In the genomic region with DNA sequence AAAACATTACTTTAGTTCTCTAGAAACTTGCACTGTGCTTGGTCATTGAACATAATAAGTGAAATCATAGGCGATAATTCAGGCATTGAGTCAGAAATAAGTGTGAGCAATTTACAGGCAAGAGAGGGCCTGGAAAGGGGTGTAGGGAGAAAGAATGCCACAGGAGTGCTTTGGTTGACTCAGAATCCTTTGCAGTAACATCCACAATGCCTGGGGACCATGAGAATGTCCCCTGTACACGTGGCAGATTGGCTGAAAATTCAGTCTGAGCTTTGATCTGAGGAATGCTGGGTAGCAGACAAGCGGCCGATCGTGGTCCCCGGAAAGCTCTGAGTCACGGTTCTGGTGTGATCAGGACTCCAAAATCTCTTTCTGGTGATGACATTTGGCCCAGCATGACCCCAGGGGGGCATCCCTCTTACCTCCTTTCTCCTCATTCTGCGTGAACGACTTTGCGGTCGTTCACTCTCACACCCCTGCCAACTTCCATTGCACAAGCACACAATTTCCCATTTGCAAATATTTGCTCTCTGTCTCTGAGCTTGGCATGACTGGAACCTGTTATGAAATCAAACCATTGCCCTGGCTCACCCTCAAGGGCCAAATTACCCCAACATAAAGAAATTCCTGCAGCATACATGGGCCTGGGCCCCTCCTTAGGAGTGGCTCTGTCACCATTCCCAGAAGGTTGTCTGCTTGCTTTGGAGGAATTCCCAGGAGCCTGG, we compare ENCODE assay signal across 1 cellular context.
TF ChIP-seq lines count a peak whose summit lies in the region.

No MANE protein-coding gene starts in this region.

TF ChIP-seq in HepG2, 621 proteins besides CTCF, POLR2A, EP300 and RAD21 (continued from another document and continues in another):
- TF ChIP-seq, protein P1, sequence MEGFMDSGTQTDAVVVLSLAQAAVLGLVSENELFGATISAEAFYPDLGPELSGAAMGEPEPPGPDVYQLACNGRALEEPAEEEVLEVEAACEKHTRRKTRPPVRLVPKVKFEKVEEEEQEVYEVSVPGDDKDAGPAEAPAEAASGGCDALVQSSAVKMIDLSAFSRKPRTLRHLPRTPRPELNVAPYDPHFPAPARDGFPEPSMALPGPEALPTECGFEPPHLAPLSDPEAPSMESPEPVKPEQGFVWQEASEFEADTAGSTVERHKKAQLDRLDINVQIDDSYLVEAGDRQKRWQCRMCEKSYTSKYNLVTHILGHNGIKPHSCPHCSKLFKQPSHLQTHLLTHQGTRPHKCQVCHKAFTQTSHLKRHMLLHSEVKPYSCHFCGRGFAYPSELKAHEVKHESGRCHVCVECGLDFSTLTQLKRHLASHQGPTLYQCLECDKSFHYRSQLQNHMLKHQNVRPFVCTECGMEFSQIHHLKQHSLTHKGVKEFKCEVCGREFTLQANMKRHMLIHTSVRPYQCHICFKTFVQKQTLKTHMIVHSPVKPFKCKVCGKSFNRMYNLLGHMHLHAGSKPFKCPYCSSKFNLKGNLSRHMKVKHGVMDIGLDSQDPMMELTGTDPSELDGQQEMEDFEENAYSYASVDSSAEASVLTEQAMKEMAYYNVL (CRISPR knock-in tag; IDR thresholded peaks at IDR 0.05; ENCODE audit: borderline replicate concordance), result peak; percentile 54; the same call in 1 of the 2 replicates
- no peak for TF ChIP-seq HNRNPH1 (optimal IDR thresholded peaks at IDR 0.05; ENCODE audit: low read depth, low read length)
- TF ChIP-seq, protein P2, sequence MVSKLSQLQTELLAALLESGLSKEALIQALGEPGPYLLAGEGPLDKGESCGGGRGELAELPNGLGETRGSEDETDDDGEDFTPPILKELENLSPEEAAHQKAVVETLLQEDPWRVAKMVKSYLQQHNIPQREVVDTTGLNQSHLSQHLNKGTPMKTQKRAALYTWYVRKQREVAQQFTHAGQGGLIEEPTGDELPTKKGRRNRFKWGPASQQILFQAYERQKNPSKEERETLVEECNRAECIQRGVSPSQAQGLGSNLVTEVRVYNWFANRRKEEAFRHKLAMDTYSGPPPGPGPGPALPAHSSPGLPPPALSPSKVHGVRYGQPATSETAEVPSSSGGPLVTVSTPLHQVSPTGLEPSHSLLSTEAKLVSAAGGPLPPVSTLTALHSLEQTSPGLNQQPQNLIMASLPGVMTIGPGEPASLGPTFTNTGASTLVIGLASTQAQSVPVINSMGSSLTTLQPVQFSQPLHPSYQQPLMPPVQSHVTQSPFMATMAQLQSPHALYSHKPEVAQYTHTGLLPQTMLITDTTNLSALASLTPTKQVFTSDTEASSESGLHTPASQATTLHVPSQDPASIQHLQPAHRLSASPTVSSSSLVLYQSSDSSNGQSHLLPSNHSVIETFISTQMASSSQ (IDR thresholded peaks at IDR 0.05; ENCODE audit: low read depth), result no peak
- TF ChIP-seq, protein P2 (CRISPR knock-in tag; IDR thresholded peaks at IDR 0.05; ENCODE audit: borderline replicate concordance), result peak; percentile 79; the same call in 1 of the 2 replicates
- no peak for TF ChIP-seq KDM5A (IDR thresholded peaks at IDR 0.05; ENCODE audit: borderline replicate concordance, low read length)
- TF ChIP-seq, protein P3, sequence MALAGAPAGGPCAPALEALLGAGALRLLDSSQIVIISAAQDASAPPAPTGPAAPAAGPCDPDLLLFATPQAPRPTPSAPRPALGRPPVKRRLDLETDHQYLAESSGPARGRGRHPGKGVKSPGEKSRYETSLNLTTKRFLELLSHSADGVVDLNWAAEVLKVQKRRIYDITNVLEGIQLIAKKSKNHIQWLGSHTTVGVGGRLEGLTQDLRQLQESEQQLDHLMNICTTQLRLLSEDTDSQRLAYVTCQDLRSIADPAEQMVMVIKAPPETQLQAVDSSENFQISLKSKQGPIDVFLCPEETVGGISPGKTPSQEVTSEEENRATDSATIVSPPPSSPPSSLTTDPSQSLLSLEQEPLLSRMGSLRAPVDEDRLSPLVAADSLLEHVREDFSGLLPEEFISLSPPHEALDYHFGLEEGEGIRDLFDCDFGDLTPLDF (CRISPR knock-in tag; IDR thresholded peaks at IDR 0.05), result peak; percentile 56; the same call in 1 of the 2 replicates
- TF ChIP-seq ZNF776 (CRISPR knock-in tag; IDR thresholded peaks at IDR 0.05), result no peak
- peak; percentile 82; the same call in 1 of the 2 replicates for TF ChIP-seq REPIN1 (CRISPR knock-in tag; IDR thresholded peaks at IDR 0.05; ENCODE audit: borderline replicate concordance, low read depth)
- no peak for TF ChIP-seq CBX2 (IDR thresholded peaks at IDR 0.05; ENCODE audit: low read depth, low read length)
- no peak; the same call in 1 of the 2 replicates for TF ChIP-seq CBX2 (CRISPR knock-in tag; IDR thresholded peaks at IDR 0.05; ENCODE audit: low read depth)
- TF ChIP-seq ZZZ3 (CRISPR knock-in tag; IDR thresholded peaks at IDR 0.05; ENCODE audit: borderline replicate concordance), result peak; percentile 58; the same call in 1 of the 2 replicates
- TF ChIP-seq, protein P4, sequence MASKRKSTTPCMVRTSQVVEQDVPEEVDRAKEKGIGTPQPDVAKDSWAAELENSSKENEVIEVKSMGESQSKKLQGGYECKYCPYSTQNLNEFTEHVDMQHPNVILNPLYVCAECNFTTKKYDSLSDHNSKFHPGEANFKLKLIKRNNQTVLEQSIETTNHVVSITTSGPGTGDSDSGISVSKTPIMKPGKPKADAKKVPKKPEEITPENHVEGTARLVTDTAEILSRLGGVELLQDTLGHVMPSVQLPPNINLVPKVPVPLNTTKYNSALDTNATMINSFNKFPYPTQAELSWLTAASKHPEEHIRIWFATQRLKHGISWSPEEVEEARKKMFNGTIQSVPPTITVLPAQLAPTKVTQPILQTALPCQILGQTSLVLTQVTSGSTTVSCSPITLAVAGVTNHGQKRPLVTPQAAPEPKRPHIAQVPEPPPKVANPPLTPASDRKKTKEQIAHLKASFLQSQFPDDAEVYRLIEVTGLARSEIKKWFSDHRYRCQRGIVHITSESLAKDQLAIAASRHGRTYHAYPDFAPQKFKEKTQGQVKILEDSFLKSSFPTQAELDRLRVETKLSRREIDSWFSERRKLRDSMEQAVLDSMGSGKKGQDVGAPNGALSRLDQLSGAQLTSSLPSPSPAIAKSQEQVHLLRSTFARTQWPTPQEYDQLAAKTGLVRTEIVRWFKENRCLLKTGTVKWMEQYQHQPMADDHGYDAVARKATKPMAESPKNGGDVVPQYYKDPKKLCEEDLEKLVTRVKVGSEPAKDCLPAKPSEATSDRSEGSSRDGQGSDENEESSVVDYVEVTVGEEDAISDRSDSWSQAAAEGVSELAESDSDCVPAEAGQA (IDR thresholded peaks at IDR 0.05; ENCODE audit: low read depth), result peak; percentile 66; the same call in 1 of the 2 replicates
- TF ChIP-seq, protein P4 (CRISPR knock-in tag; IDR thresholded peaks at IDR 0.05; ENCODE audit: borderline replicate concordance), result peak; percentile 77; the same call in 1 of the 2 replicates
- no peak for TF ChIP-seq RFX5 (IDR thresholded peaks at IDR 0.05; ENCODE audit: low read depth, low read length)
- no peak for TF ChIP-seq SCMH1 (CRISPR knock-in tag; IDR thresholded peaks at IDR 0.05; ENCODE audit: borderline replicate concordance)
- TF ChIP-seq ZFY (CRISPR knock-in tag; IDR thresholded peaks at IDR 0.05), result peak; percentile 51; the same call in 1 of the 2 replicates
- no peak for TF ChIP-seq TOE1 (CRISPR knock-in tag; IDR thresholded peaks at IDR 0.05)
- TF ChIP-seq, protein P5, sequence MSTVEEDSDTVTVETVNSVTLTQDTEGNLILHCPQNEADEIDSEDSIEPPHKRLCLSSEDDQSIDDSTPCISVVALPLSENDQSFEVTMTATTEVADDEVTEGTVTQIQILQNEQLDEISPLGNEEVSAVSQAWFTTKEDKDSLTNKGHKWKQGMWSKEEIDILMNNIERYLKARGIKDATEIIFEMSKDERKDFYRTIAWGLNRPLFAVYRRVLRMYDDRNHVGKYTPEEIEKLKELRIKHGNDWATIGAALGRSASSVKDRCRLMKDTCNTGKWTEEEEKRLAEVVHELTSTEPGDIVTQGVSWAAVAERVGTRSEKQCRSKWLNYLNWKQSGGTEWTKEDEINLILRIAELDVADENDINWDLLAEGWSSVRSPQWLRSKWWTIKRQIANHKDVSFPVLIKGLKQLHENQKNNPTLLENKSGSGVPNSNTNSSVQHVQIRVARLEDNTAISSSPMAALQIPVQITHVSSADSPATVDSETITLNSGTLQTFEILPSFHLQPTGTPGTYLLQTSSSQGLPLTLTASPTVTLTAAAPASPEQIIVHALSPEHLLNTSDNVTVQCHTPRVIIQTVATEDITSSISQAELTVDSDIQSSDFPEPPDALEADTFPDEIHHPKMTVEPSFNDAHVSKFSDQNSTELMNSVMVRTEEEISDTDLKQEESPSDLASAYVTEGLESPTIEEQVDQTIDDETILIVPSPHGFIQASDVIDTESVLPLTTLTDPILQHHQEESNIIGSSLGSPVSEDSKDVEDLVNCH (CRISPR knock-in tag; IDR thresholded peaks at IDR 0.05), result 0 out of 2 replicates have a peak, but pooled peaks have one; percentile 67
- TF ChIP-seq FOXK2 (IDR thresholded peaks at IDR 0.05), result no peak; the same call in 1 of the 2 replicates
- no peak for TF ChIP-seq MTA3 (CRISPR knock-in tag; IDR thresholded peaks at IDR 0.05)
- TF ChIP-seq CAMTA2 (CRISPR knock-in tag; IDR thresholded peaks at IDR 0.05; ENCODE audit: borderline replicate concordance), result no peak
- TF ChIP-seq ZNF431 (CRISPR knock-in tag; IDR thresholded peaks at IDR 0.05; ENCODE audit: borderline replicate concordance, low read depth), result no peak; the same call in 1 of the 2 replicates
- TF ChIP-seq, protein P6, sequence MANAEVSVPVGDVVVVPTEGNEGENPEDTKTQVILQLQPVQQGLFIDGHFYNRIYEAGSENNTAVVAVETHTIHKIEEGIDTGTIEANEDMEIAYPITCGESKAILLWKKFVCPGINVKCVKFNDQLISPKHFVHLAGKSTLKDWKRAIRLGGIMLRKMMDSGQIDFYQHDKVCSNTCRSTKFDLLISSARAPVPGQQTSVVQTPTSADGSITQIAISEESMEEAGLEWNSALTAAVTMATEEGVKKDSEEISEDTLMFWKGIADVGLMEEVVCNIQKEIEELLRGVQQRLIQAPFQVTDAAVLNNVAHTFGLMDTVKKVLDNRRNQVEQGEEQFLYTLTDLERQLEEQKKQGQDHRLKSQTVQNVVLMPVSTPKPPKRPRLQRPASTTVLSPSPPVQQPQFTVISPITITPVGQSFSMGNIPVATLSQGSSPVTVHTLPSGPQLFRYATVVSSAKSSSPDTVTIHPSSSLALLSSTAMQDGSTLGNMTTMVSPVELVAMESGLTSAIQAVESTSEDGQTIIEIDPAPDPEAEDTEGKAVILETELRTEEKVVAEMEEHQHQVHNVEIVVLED (CRISPR knock-in tag; IDR thresholded peaks at IDR 0.05; ENCODE audit: borderline replicate concordance), result peak; percentile 51; the same call in 1 of the 2 replicates
- TF ChIP-seq AKAP8 (CRISPR knock-in tag; IDR thresholded peaks at IDR 0.05), result no peak
- TF ChIP-seq, protein P7, sequence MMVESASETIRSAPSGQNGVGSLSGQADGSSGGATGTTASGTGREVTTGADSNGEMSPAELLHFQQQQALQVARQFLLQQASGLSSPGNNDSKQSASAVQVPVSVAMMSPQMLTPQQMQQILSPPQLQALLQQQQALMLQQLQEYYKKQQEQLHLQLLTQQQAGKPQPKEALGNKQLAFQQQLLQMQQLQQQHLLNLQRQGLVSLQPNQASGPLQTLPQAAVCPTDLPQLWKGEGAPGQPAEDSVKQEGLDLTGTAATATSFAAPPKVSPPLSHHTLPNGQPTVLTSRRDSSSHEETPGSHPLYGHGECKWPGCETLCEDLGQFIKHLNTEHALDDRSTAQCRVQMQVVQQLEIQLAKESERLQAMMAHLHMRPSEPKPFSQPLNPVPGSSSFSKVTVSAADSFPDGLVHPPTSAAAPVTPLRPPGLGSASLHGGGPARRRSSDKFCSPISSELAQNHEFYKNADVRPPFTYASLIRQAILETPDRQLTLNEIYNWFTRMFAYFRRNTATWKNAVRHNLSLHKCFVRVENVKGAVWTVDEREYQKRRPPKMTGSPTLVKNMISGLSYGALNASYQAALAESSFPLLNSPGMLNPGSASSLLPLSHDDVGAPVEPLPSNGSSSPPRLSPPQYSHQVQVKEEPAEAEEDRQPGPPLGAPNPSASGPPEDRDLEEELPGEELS (CRISPR knock-in tag; IDR thresholded peaks at IDR 0.05), result peak; percentile 87
- no peak; the same call in 1 of the 2 replicates for TF ChIP-seq NFATC3 (CRISPR knock-in tag; IDR thresholded peaks at IDR 0.05)
- no peak for TF ChIP-seq ZNF607 (CRISPR knock-in tag; IDR thresholded peaks at IDR 0.05; ENCODE audit: borderline replicate concordance)
- TF ChIP-seq, protein P8, sequence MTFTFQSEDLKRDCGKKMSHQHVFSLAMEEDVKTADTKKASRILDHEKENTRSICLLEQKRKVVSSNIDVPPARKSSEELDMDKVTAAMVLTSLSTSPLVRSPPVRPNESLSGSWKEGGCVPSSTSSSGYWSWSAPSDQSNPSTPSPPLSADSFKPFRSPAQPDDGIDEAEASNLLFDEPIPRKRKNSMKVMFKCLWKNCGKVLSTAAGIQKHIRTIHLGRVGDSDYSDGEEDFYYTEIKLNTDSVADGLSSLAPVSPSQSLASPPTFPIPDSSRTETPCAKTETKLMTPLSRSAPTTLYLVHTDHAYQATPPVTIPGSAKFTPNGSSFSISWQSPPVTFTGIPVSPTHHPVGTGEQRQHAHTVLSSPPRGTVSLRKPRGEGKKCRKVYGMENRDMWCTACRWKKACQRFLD (CRISPR knock-in tag; IDR thresholded peaks at IDR 0.05; ENCODE audit: borderline replicate concordance), result peak; percentile 37; the same call in 1 of the 2 replicates
- no peak for TF ChIP-seq ZNF44 (CRISPR knock-in tag; IDR thresholded peaks at IDR 0.05)
- no peak for TF ChIP-seq HDAC6 (IDR thresholded peaks at IDR 0.05; ENCODE audit: low read depth, low read length)
- no peak for TF ChIP-seq KLF13 (CRISPR knock-in tag; IDR thresholded peaks at IDR 0.05)
- TF ChIP-seq MATR3 (CRISPR knock-in tag; IDR thresholded peaks at IDR 0.05), result no peak
- 0 out of 2 replicates have a peak, but pooled peaks have one; percentile 32 for TF ChIP-seq KMT2B (CRISPR knock-in tag; IDR thresholded peaks at IDR 0.05)
